In genomic region chr16:376817-377418, GRCh38 we compare ENCODE assay signal across 22 cellular contexts. TPM values are rescaled to one million over a fixed set of nuclear protein-coding genes. Genes with fewer than 3 reads are reported as not detected.
DNase-seq lines count a peak whose midpoint lies in the region; ATAC-seq, FAIRE-seq and TF ChIP-seq lines count a peak whose summit lies in the region.
"Had no signal": no experiment of that assay in that cellular context is flagged by ENCODE, and none has a peak within 500 bp of the region (broad histone marks: within the 10 kb centered on the region; RNA-seq: fewer than 3 reads in every experiment).

No MANE protein-coding gene starts in this region.

- peaks cover 4% of the 10 kb centered on the region; the same call in 1 of the 2 replicates for H3K4me1 ChIP-seq in BE2C
- no peaks in the 10 kb centered on the region for H3K4me1 ChIP-seq in RWPE2 (ENCODE audit: insufficient read depth, poor library complexity, severe bottlenecking)
- H3K4me1 ChIP-seq in kidney (ENCODE audit: control insufficient read depth in 1 of 2, insufficient read depth in 1 of 2, low read depth in 1 of 2, low read length in 2 of 2), result peaks cover 0 to 20% of the 10 kb centered on the region in 2 donors
- peaks cover 0 to 27% (median 18%) of the 10 kb centered on the region in 3 donors for H3K4me1 ChIP-seq in gastroesophageal sphincter
- peaks cover 29% of the 10 kb centered on the region for H3K4me1 ChIP-seq in left ventricle myocardium inferior
- H3K4me1 ChIP-seq: Caco-2 had no signal

- CTCF ChIA-PET in Calu3 (lab: Charles Lee), result no interaction called here

- H3K9me3 Mint-ChIP-seq in Calu3 (ENCODE audit: low read depth, unreplicated experiment), result no peaks in the 10 kb centered on the region
- H3K9me3 Mint-ChIP-seq: CD4-positive, alpha-beta T cell; GM23338; HFFc6; IgD-negative memory B cell had no signal

- H3K27ac ChIP-seq in RWPE2 (ENCODE audit: poor library complexity, severe bottlenecking) (no peak overlapping the region), kidney (ENCODE audit: low read depth in 2 of 2, low read length in 2 of 2) (no peak overlapping the region), gastroesophageal sphincter (no peak overlapping the region), left ventricle myocardium inferior (replicated peaks) (no peak overlapping the region)
- H3K27ac ChIP-seq: C4-2B had no signal

- no peak for TF ChIP-seq EP300 in gastroesophageal sphincter (IDR thresholded peaks at IDR 0.05)

- peaks cover 37% of the 10 kb centered on the region for H3K36me3 Mint-ChIP-seq in Calu3 (ENCODE audit: insufficient read depth, unreplicated experiment)
- H3K36me3 Mint-ChIP-seq: IgD-negative memory B cell had no signal

- H3K27me3 Mint-ChIP-seq in Calu3 (ENCODE audit: unreplicated experiment), result no peaks in the 10 kb centered on the region
- H3K27me3 Mint-ChIP-seq: CD4-positive, alpha-beta T cell; IgD-negative memory B cell had no signal

- no peak for ATAC-seq in RWPE2 (ENCODE audit: low read depth)
- ATAC-seq in gastroesophageal sphincter, result no peak
- ATAC-seq: GM23338 had no signal

- TF ChIP-seq POLR2A in gastroesophageal sphincter (IDR thresholded peaks at IDR 0.05), result no peak

- WGBS in gastroesophageal sphincter (ENCODE audit: low coverage in 1 of 2), 2 donors, result 78% methylated on average over 8 of the region's 26 CpGs; no CpG with 5 or more reads in 1 of the 2 donors

- TSS peak; percentile 8 for BruUV-seq in Calu3 (replicated peaks; lab: Mats Ljungman, UMichigan)

- no peak overlapping the region for H3K9ac ChIP-seq in kidney (ENCODE audit: low read length in 2 of 2)

- H3K4me1 Mint-ChIP-seq in Calu3 (ENCODE audit: low read depth, unreplicated experiment), result no peaks in the 10 kb centered on the region

- H3K4me3 Mint-ChIP-seq in Calu3 (ENCODE audit: low read depth, unreplicated experiment), result no peak overlapping the region
- H3K4me3 Mint-ChIP-seq: CD4-positive, alpha-beta T cell; GM23338; HFFc6; IgD-negative memory B cell had no signal

- FAIRE-seq in kidney (lab: Jason Lieb, UNC), result no peak
- FAIRE-seq: A204.1, H54, HTR-8/SVneo had no signal

- no peak overlapping the region for H3K27ac Mint-ChIP-seq in Calu3 (ENCODE audit: unreplicated experiment)
- H3K27ac Mint-ChIP-seq: CD4-positive, alpha-beta T cell; GM23338; HFFc6; IgD-negative memory B cell had no signal

- H3K9me3 ChIP-seq in BE2C (no peaks in the 10 kb centered on the region), RWPE2 (ENCODE audit: severe bottlenecking) (no peaks in the 10 kb centered on the region), kidney (ENCODE audit: control insufficient read depth in 1 of 2, low read length in 2 of 2) (no peaks in the 10 kb centered on the region), gastroesophageal sphincter (no peaks in the 10 kb centered on the region), left ventricle myocardium inferior (replicated peaks) (no peaks in the 10 kb centered on the region)
- H3K9me3 ChIP-seq: Caco-2 had no signal

- DNase-seq in BE2C (peak; percentile 11), Calu3 (no peak), RWPE2 (ENCODE audit: low spot score) (peak; percentile 70), kidney (peak; percentile 75), NCI-H2107 (lab: John Stamatoyannopoulos, UW) (no peak), germinal center (ENCODE audit: low spot score) (no peak), left ventricle myocardium inferior (no peak)
- DNase-seq: ACHN; CD4-positive, alpha-beta T cell; DMS153; DMS79; GDM1; HCEC 1CT; HFFc6 had no signal

- no peak for TF ChIP-seq CTCF in BE2C (IDR thresholded peaks at IDR 0.05; ENCODE audit: low read depth, low read length)
- TF ChIP-seq CTCF in Calu3 (IDR thresholded peaks at IDR 0.05; ENCODE audit: unreplicated experiment), result no peak
- TF ChIP-seq CTCF in RWPE2 (IDR thresholded peaks at IDR 0.05; ENCODE audit: poor library complexity, severe bottlenecking), result no peak
- TF ChIP-seq CTCF in kidney (IDR thresholded peaks at IDR 0.05; ENCODE audit: borderline replicate concordance, extremely low read depth, insufficient read depth), result no peak
- TF ChIP-seq CTCF in gastroesophageal sphincter (IDR thresholded peaks at IDR 0.05), result no peak
- no peak for TF ChIP-seq CTCF in left ventricle myocardium inferior (IDR thresholded peaks at IDR 0.05; ENCODE audit: borderline replicate concordance)

- H3K27me3 ChIP-seq in BE2C (no peaks in the 10 kb centered on the region), RWPE2 (ENCODE audit: insufficient read depth, poor library complexity, severe bottlenecking) (no peaks in the 10 kb centered on the region), gastroesophageal sphincter (no peaks in the 10 kb centered on the region), left ventricle myocardium inferior (ENCODE audit: low read depth) (no peaks in the 10 kb centered on the region)

- H3K36me3 ChIP-seq in BE2C (peaks cover 5% of the 10 kb centered on the region), RWPE2 (ENCODE audit: low read depth) (peaks cover 9% of the 10 kb centered on the region; the same call in 1 of the 2 replicates), kidney (ENCODE audit: control insufficient read depth in 1 of 2, insufficient read depth in 2 of 2, low read length in 2 of 2) (peaks cover 3 to 10% of the 10 kb centered on the region in 2 donors), gastroesophageal sphincter (peaks cover 0 to 59% of the 10 kb centered on the region in 2 donors), left ventricle myocardium inferior (peaks cover 52% of the 10 kb centered on the region)

- intact Hi-C loops in Calu3 (cut with micrococcal nuclease; ENCODE audit: unreplicated experiment), result no loop called here
- intact Hi-C loops in kidney (cut with DNase I), result no loop called here
- intact Hi-C loops in left ventricle myocardium inferior (cut with micrococcal nuclease), result no loop called here

- H3K4me3 ChIP-seq in BE2C (ENCODE audit: low read depth, low read length) (no peak overlapping the region), RWPE2 (ENCODE audit: severe bottlenecking) (no peak overlapping the region), kidney (ENCODE audit: low read length in 2 of 2) (no peak overlapping the region), gastroesophageal sphincter (no peak overlapping the region), left ventricle myocardium inferior (no peak overlapping the region)
- H3K4me3 ChIP-seq: GM23338 had no signal

RNA-seq across cellular contexts. Expression of gene PGAP6, which starts 4.9 kb away (rescaled TPM):
- 137 TPM for polyA plus RNA-seq in BE2C (2012; ENCODE audit: insufficient read depth, insufficient read length, low read depth)
- total RNA-seq in Calu3 (2022), result 70.0 and 78.5 TPM in 2 replicates
- total RNA-seq in kidney, result 65.0 TPM
- polyA plus RNA-seq in kidney (ENCODE audit: insufficient read depth, low read depth, low replicate concordance), result 144 TPM
- total RNA-seq in gastroesophageal sphincter, result 10 to 100 TPM; 19.9 to 47.6 (median 24.3) TPM
- total RNA-seq in left ventricle myocardium inferior, result 30.4 TPM

RNA-seq across cellular contexts. Expression of gene MRPL28, which starts 6.6 kb away (rescaled TPM):
- 231 TPM for polyA plus RNA-seq in BE2C (2012; ENCODE audit: insufficient read depth, insufficient read length, low read depth)
- total RNA-seq in Calu3 (2022), result 115 and 126 TPM in 2 replicates
- total RNA-seq in kidney, result 59.1 TPM
- polyA plus RNA-seq in kidney (ENCODE audit: insufficient read depth, low read depth, low replicate concordance), result 201 TPM
- 10 to 100 TPM; 47.7 to 93.5 (median 55.8) TPM for total RNA-seq in gastroesophageal sphincter
- 76.1 TPM for total RNA-seq in left ventricle myocardium inferior

RNA-seq across cellular contexts. Expression of gene NME4, which starts 20.1 kb away (rescaled TPM):
- 507 TPM for polyA plus RNA-seq in BE2C (2012; ENCODE audit: insufficient read depth, insufficient read length, low read depth)
- total RNA-seq in Calu3 (2022), result 88.2 and 96.5 TPM in 2 replicates
- 56.6 TPM for total RNA-seq in kidney
- 100 TPM for polyA plus RNA-seq in kidney (ENCODE audit: insufficient read depth, low read depth, low replicate concordance)
- total RNA-seq in gastroesophageal sphincter, result 100 to 1,000 TPM in 3 of 4 donors, 10 to 100 TPM in 1; 61.1 to 169 (median 136) TPM
- total RNA-seq in left ventricle myocardium inferior, result 101 TPM

RNA-seq across cellular contexts. Expression of gene AXIN1, which starts 24.4 kb away (rescaled TPM):
- 24.6 TPM for polyA plus RNA-seq in BE2C (2012; ENCODE audit: insufficient read depth, insufficient read length, low read depth)
- 49.8 and 52.5 TPM in 2 replicates for total RNA-seq in Calu3 (2022)
- 24.6 TPM for total RNA-seq in kidney
- polyA plus RNA-seq in kidney (ENCODE audit: insufficient read depth, low read depth, low replicate concordance), result 9.7 TPM
- 10 to 100 TPM; 26.0 to 58.8 (median 32.9) TPM for total RNA-seq in gastroesophageal sphincter
- 12.2 TPM for total RNA-seq in left ventricle myocardium inferior

RNA-seq across cellular contexts. Expression of gene DECR2, which starts 24.8 kb away (rescaled TPM):
- 11.6 TPM for polyA plus RNA-seq in BE2C (2012; ENCODE audit: insufficient read depth, insufficient read length, low read depth)
- 41.2 and 49.6 TPM in 2 replicates for total RNA-seq in Calu3 (2022)
- 23.8 TPM for total RNA-seq in kidney
- polyA plus RNA-seq in kidney (ENCODE audit: insufficient read depth, low read depth, low replicate concordance), result 58.9 TPM
- 10 to 100 TPM; 11.7 to 25.4 (median 19.9) TPM for total RNA-seq in gastroesophageal sphincter
- 8.4 TPM for total RNA-seq in left ventricle myocardium inferior

Comparison
In these comparisons a context has a peak if more than half of its experiments do, and no peak if none do; other contexts are left out.
1. DNase-seq: peak in BE2C (single experiment), RWPE2 (single experiment) and kidney (single experiment); none in Calu3 (single experiment), NCI-H2107 (single experiment), germinal center (single experiment) and left ventricle myocardium inferior (single experiment).